Comparison of ENCODE assay signal across 18 cellular contexts in the genomic region with DNA sequence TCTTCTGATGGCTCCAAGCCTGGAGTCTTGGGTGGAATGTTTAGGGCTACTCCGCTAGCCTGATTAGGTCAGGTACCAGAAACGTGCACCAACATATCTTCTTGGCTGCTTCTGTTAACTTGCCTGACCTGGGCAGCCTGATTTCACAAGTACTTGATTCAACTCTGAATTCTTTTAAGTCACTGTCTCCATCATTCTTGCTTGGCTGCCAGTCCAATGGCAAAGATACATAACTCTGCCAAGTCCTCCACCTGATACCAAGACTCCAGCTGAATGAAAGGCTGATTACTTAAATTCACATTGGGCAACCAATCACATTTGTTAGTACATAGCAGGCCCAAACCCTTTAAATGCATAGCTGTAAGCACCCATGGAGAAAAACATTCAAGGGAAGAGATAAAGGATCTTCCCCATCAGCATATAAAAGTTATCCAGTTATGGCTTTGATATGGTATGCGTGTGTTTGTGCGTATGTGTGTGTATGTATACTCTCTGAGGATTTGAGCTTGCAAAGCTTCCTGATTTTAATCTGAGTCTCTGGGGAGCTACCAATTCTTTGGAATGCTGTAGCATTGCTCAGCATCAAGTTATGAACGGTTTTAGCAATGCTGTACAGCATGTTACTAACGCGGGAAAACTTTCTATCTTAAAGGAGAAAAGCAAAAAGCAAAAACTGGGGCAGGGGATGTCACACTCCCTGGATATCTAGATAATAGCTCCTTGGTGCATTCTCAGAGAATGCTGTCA.
"Had no signal": no experiment of that assay in that cellular context is flagged by ENCODE, and none has a peak within 500 bp of the region (broad histone marks: within the 10 kb centered on the region; RNA-seq: fewer than 3 reads in every experiment).

No MANE protein-coding gene starts in this region.

- ATAC-seq: left colon; naive thymus-derived CD4-positive, alpha-beta T cell; sciatic nerve; stimulated activated naive B cell treated with anti-CD40 and anti-IgM and Interleukin-4, amounts not matched to agents 10 μg/mL and 1 μg/mL and 100 μg/mL, for 72 hours; stimulated activated naive CD8-positive, alpha-beta T cell treated with anti-CD3 and anti-CD28 coated beads, Interleukin-15, amount 100 ng/mL, for 72 hours had no signal

- H3K4me3 ChIP-seq: colonic mucosa, esophagus squamous epithelium, skin epidermis, thoracic aorta had no signal

- DNase-seq: colonic mucosa; dermis blood vessel endothelial cell; esophagus squamous epithelium; foreskin melanocyte; head of caudate nucleus; hippocampal formation; left colon; mammary epithelial cell; naive thymus-derived CD4-positive, alpha-beta T cell; nephron progenitor cell; stimulated activated CD4-positive, alpha-beta T cell treated with anti-CD3 and anti-CD28 coated beads, Interleukin-2, amount 100 ng/mL, for 24 hours; stimulated activated CD4-positive, alpha-beta T cell treated with anti-CD3 and anti-CD28 coated beads, Interleukin-4, amount 100 ng/mL, for 4 hours; stimulated activated naive B cell treated with anti-CD40 and anti-IgM and Interleukin-4, amounts not matched to agents 10 μg/mL and 1 μg/mL and 100 μg/mL, for 72 hours; stimulated activated naive CD8-positive, alpha-beta T cell treated with anti-CD3 and anti-CD28 coated beads, Interleukin-15, amount 100 ng/mL, for 72 hours had no signal

- H3K9me3 ChIP-seq: colonic mucosa, esophagus squamous epithelium, neutrophil, thoracic aorta had no signal

- H3K36me3 ChIP-seq: colonic mucosa, esophagus squamous epithelium, neutrophil, thoracic aorta had no signal

- H3K27ac ChIP-seq: colonic mucosa, esophagus squamous epithelium, neutrophil, skin epidermis, thoracic aorta had no signal

- H3K27me3 ChIP-seq: colonic mucosa, esophagus squamous epithelium, neutrophil had no signal

- H3K4me1 ChIP-seq: colonic mucosa, esophagus squamous epithelium had no signal
